ENCODE assay signal across 8 cellular contexts in genomic region chr14:50668008-50668851, GRCh38. TPM values are rescaled to one million over a fixed set of nuclear protein-coding genes. Genes with fewer than 3 reads are reported as not detected.
A peak's percentile ranks its signal among the peaks of the same experiment; 100 is the strongest.
DNase-seq lines count a peak whose midpoint lies in the region; ATAC-seq, FAIRE-seq and TF ChIP-seq lines count a peak whose summit lies in the region.

SAV1 (minus strand) TSS chr14:50668306; CDS start chr14:50667967, 339 bp downstream.

- H2AFZ ChIP-seq in DND-41 (ENCODE audit: low read depth, low read length) (peak within 1 kb of the TSS; percentile 94), KMS-11 (ENCODE audit: low read depth) (peak within 1 kb of the TSS; percentile 66)

- TF ChIP-seq CTCF in DND-41 (IDR thresholded peaks at IDR 0.05; ENCODE audit: borderline replicate concordance, extremely low read depth, low read length, poor library complexity, severe bottlenecking) = no peak
- no peak for TF ChIP-seq CTCF in KMS-11 (conservative IDR thresholded peaks at IDR 0.05; ENCODE audit: low read depth, low read length)
- no peak for TF ChIP-seq CTCF in RWPE1 (conservative IDR thresholded peaks at IDR 0.05; ENCODE audit: low read depth)
- no peak for TF ChIP-seq CTCF in neutrophil (IDR thresholded peaks at IDR 0.05)

- H3K9me3 ChIP-seq in DND-41 (ENCODE audit: insufficient read depth, low read length, severe bottlenecking) (no peaks in the 10 kb centered on the region), neutrophil (no peaks in the 10 kb centered on the region)

- ATAC-seq in DND-41 (ENCODE audit: insufficient read depth, low read depth) (peak; percentile 71), GM21619 (IDR thresholded peaks at IDR 0.05; ENCODE audit: unreplicated experiment) (peak; percentile 49)

- POLR2A ChIA-PET in RWPE1 (lab: Yijun Ruan, JAX; ENCODE audit: low non-redundant PET) = interaction anchor here (0.7 to 1.0 kb wide), 3 partner anchors 10 to 92 kb away, joined by 3 to 6 read pairs (median 3); no protein-coding TSS in a partner anchor

- H3K9ac ChIP-seq in DND-41 (ENCODE audit: low read depth, low read length) = peak within 1 kb of the TSS; percentile 75
- H3K9ac ChIP-seq in KMS-11 = peak within 1 kb of the TSS; percentile 86

- H3K27me3 ChIP-seq in DND-41 (ENCODE audit: insufficient read depth, low read length, poor library complexity) (peaks cover 11% of the 10 kb centered on the region), KMS-11 (ENCODE audit: insufficient read depth, low read depth) (no peaks in the 10 kb centered on the region), neutrophil (peaks cover 34% of the 10 kb centered on the region)

- H3K79me2 ChIP-seq in DND-41 (ENCODE audit: insufficient read depth, low read length) = peaks cover 23% of the 10 kb centered on the region
- H3K79me2 ChIP-seq in KMS-11 (ENCODE audit: insufficient read depth, low read depth) = peaks cover 21% of the 10 kb centered on the region; the same call in 1 of the 2 replicates

- CTCF ChIA-PET in RWPE1 (lab: Yijun Ruan, JAX) = interaction anchor here (0.6 kb wide), 1 partner anchor 1993 kb away, joined by 3 read pairs; no protein-coding TSS in a partner anchor

- H4K20me1 ChIP-seq in DND-41 (ENCODE audit: insufficient read depth, low read length) (no peaks in the 10 kb centered on the region), KMS-11 (ENCODE audit: insufficient read depth) (no peaks in the 10 kb centered on the region)

- FAIRE-seq in frontal cortex (lab: Jason Lieb, UNC) = no peak

- H3K4me2 ChIP-seq in DND-41 (ENCODE audit: insufficient read depth, low read length) (peak within 1 kb of the TSS; percentile 91), KMS-11 (peak within 1 kb of the TSS; percentile 90)

- DNase-seq in DND-41 (peak; percentile 64), RWPE1 (ENCODE audit: low spot score) (peak; percentile 52), frontal cortex (ENCODE audit: low spot score in 2 of 2) (peak; percentile 63 to 80)
- peak in 3 of 4 experiments; percentile 13 to 30 (median 17) for DNase-seq in activated naive CD4-positive, alpha-beta T cell (lab: John Stamatoyannopoulos, UW)

- H3K4me3 ChIP-seq in DND-41 (ENCODE audit: low read depth in 1 of 2, low read length in 2 of 2) (peak within 1 kb of the TSS; percentile 78 to 82), KMS-11 (IDR thresholded peaks at IDR 0.05; ENCODE audit: insufficient read depth, low read depth, low read length) (no peak within 1 kb of the TSS), neutrophil (ENCODE audit: low read depth in 1 of 2, low read length in 1 of 2) (peak within 1 kb of the TSS; percentile 62 to 66)

- H3K27ac ChIP-seq in DND-41 (ENCODE audit: low read length) = peak within 1 kb of the TSS; percentile 36
- peak within 1 kb of the TSS; percentile 71 for H3K27ac ChIP-seq in KMS-11
- H3K27ac ChIP-seq in RWPE1 = peak within 1 kb of the TSS; percentile 95
- H3K27ac ChIP-seq in neutrophil = peak within 1 kb of the TSS; percentile 48
- H3K27ac ChIP-seq in temporal lobe (ENCODE audit: low read depth, low read length) = peak within 1 kb of the TSS; percentile 88

- peaks cover 30% of the 10 kb centered on the region for H3K4me1 ChIP-seq in DND-41 (ENCODE audit: insufficient read depth, low read length)
- H3K4me1 ChIP-seq in KMS-11 (ENCODE audit: low read depth, poor library complexity, severe bottlenecking) = peaks cover 12% of the 10 kb centered on the region
- peaks cover 14 to 21% of the 10 kb centered on the region in 2 experiments for H3K4me1 ChIP-seq in neutrophil (ENCODE audit: control insufficient read depth in 1 of 2, insufficient read depth in 1 of 2, low read depth in 1 of 2, low read length in 1 of 2)

- peaks cover 4% of the 10 kb centered on the region; the same call in 1 of the 2 replicates for H3K36me3 ChIP-seq in DND-41 (ENCODE audit: insufficient read depth, low read length)
- H3K36me3 ChIP-seq in KMS-11 (ENCODE audit: insufficient read depth) = no peaks in the 10 kb centered on the region
- H3K36me3 ChIP-seq in neutrophil = no peaks in the 10 kb centered on the region

RNA-seq across cellular contexts. Expression of gene SAV1, which starts in this region (rescaled TPM):
- total RNA-seq in frontal cortex (19.6 TPM), temporal lobe (18.7 TPM)

Comparison
In these comparisons a context has a peak if more than half of its experiments do, and no peak if none do; other contexts are left out.
1. DNase-seq: peak in every context shown above with its lines; median percentile 72 in frontal cortex; 64 in DND-41; 52 in RWPE1; 17 in activated naive CD4-positive, alpha-beta T cell.
2. H3K27ac ChIP-seq: peak in every context shown above with its lines; median percentile 95 in RWPE1; 88 in temporal lobe; 71 in KMS-11; 48 in neutrophil; 36 in DND-41.